21 cellular contexts compared by ENCODE assay signal in genomic region chr9:85416720-85417119, GRCh38.
DNase-seq lines count a peak whose midpoint lies in the region; ATAC-seq and TF ChIP-seq lines count a peak whose summit lies in the region.
"Had no signal": no experiment of that assay in that cellular context is flagged by ENCODE, and none has a peak within 500 bp of the region (broad histone marks: within the 10 kb centered on the region; RNA-seq: fewer than 3 reads in every experiment).

No MANE protein-coding gene starts in this region.

- no peak for TF ChIP-seq CTCF in dorsolateral prefrontal cortex (IDR thresholded peaks at IDR 0.05 in 54 of 56, conservative IDR thresholded peaks at IDR 0.05 in 2 of 56; ENCODE audit: low read depth in 1 of 56, partially characterized antibody in 56 of 56)

- no peak overlapping the region for H3K27ac Mint-ChIP-seq in activated CD4-positive, alpha-beta T cell treated with anti-CD3 and anti-CD28 coated beads for 36 hours
- H3K27ac Mint-ChIP-seq in activated CD4-positive, alpha-beta T cell treated with anti-CD3 and anti-CD28 coated beads, Interleukin-2, amount 10 ng/mL, durations not matched to agents 7 days and 5 days = no peak overlapping the region
- H3K27ac Mint-ChIP-seq: CD14-positive monocyte; CD4-positive, alpha-beta memory T cell; HFFc6 had no signal

- H3K4me3 Mint-ChIP-seq in activated CD4-positive, alpha-beta T cell treated with anti-CD3 and anti-CD28 coated beads for 36 hours = no peak overlapping the region
- H3K4me3 Mint-ChIP-seq in activated CD4-positive, alpha-beta T cell treated with anti-CD3 and anti-CD28 coated beads, Interleukin-2, amount 10 ng/mL, durations not matched to agents 7 days and 5 days = no peak overlapping the region
- H3K4me3 Mint-ChIP-seq: CD14-positive monocyte; CD4-positive, alpha-beta memory T cell; HFFc6 had no signal

- peaks cover 4% of the 10 kb centered on the region for H3K4me1 Mint-ChIP-seq in activated CD4-positive, alpha-beta T cell treated with anti-CD3 and anti-CD28 coated beads for 36 hours
- H3K4me1 Mint-ChIP-seq in activated CD4-positive, alpha-beta T cell treated with anti-CD3 and anti-CD28 coated beads, Interleukin-2, amount 10 ng/mL, durations not matched to agents 7 days and 5 days = peaks cover 9% of the 10 kb centered on the region
- H3K4me1 Mint-ChIP-seq: CD14-positive monocyte; CD4-positive, alpha-beta memory T cell had no signal

- no peaks in the 10 kb centered on the region for H3K9me3 Mint-ChIP-seq in activated CD4-positive, alpha-beta T cell treated with anti-CD3 and anti-CD28 coated beads for 36 hours (ENCODE audit: low read depth)
- no peaks in the 10 kb centered on the region for H3K9me3 Mint-ChIP-seq in activated CD4-positive, alpha-beta T cell treated with anti-CD3 and anti-CD28 coated beads, Interleukin-2, amount 10 ng/mL, durations not matched to agents 7 days and 5 days
- H3K9me3 Mint-ChIP-seq: CD4-positive, alpha-beta memory T cell had no signal

- ATAC-seq in activated CD4-positive, alpha-beta T cell treated with anti-CD3 and anti-CD28 coated beads for 36 hours = peak; percentile 30
- ATAC-seq in left lobe of liver = no peak
- ATAC-seq: GM12878, HCT116 had no signal

- H3K27me3 ChIP-seq in dorsolateral prefrontal cortex = no peaks in the 10 kb centered on the region
- H3K27me3 ChIP-seq: BLaER1 had no signal

- H3K4me3 ChIP-seq in dorsolateral prefrontal cortex = no peak overlapping the region
- H3K4me3 ChIP-seq: BLaER1, GM12878 had no signal

- no peaks in the 10 kb centered on the region for H3K36me3 Mint-ChIP-seq in activated CD4-positive, alpha-beta T cell treated with anti-CD3 and anti-CD28 coated beads for 36 hours (ENCODE audit: low read depth)
- no peaks in the 10 kb centered on the region for H3K36me3 Mint-ChIP-seq in activated CD4-positive, alpha-beta T cell treated with anti-CD3 and anti-CD28 coated beads, Interleukin-2, amount 10 ng/mL, durations not matched to agents 7 days and 5 days (ENCODE audit: low read depth)
- H3K36me3 Mint-ChIP-seq: CD14-positive monocyte; CD4-positive, alpha-beta memory T cell had no signal

- peak overlapping the region in 38 of 59 donors; percentile 18 to 87 (median 68) for H3K27ac ChIP-seq in dorsolateral prefrontal cortex
- H3K27ac ChIP-seq: 22Rv1, BLaER1, HL-60 had no signal

- intact Hi-C loops in activated CD4-positive, alpha-beta T cell treated with anti-CD3 and anti-CD28 coated beads for 36 hours (cut with DNase I, micrococcal nuclease) = no loop called here
- intact Hi-C loops in dorsolateral prefrontal cortex (cut with DNase I) = loop anchor here in 1 of 2 donors (10.0 kb wide), 1 partner anchor 1022 kb away; no protein-coding TSS in a partner anchor

- DNase-seq in activated CD4-positive, alpha-beta T cell treated with anti-CD3 and anti-CD28 coated beads for 36 hours = no peak
- DNase-seq in activated CD4-positive, alpha-beta T cell treated with anti-CD3 and anti-CD28 coated beads, Interleukin-2, amount 10 ng/mL, durations not matched to agents 7 days and 5 days = no peak
- DNase-seq in dorsolateral prefrontal cortex (no peak), kidney tubule cell (ENCODE audit: low spot score) (peak; percentile 69), left lobe of liver (ENCODE audit: low spot score) (no peak), NAMALWA (ENCODE audit: low spot score) (no peak)
- DNase-seq in stimulated activated naive CD4-positive, alpha-beta T cell (lab: John Stamatoyannopoulos, UW) = no peak
- DNase-seq: CD4-positive, alpha-beta memory T cell; DMS 273 treated with DMSO at 0.1 percent for 48 hours; DMS53; DND-41; EL; GOT3; H7; HFFc6 had no signal

- CTCF ChIA-PET in activated CD4-positive, alpha-beta T cell treated with anti-CD3 and anti-CD28 coated beads for 36 hours (lab: Charles Lee) = interaction anchor here (0.9 to 1.2 kb wide), 2 partner anchors 9 to 1292 kb away, joined by 3 read pairs; no protein-coding TSS in a partner anchor
- CTCF ChIA-PET in activated CD4-positive, alpha-beta T cell treated with anti-CD3 and anti-CD28 coated beads, Interleukin-2, amount 10 ng/mL, durations not matched to agents 7 days and 5 days (lab: Charles Lee) = no interaction called here

- H3K27me3 Mint-ChIP-seq in activated CD4-positive, alpha-beta T cell treated with anti-CD3 and anti-CD28 coated beads for 36 hours = peaks cover 3% of the 10 kb centered on the region
- H3K27me3 Mint-ChIP-seq in activated CD4-positive, alpha-beta T cell treated with anti-CD3 and anti-CD28 coated beads, Interleukin-2, amount 10 ng/mL, durations not matched to agents 7 days and 5 days = no peaks in the 10 kb centered on the region

- POLR2A ChIA-PET in activated CD4-positive, alpha-beta T cell treated with anti-CD3 and anti-CD28 coated beads for 36 hours (lab: Charles Lee) = no interaction called here
- POLR2A ChIA-PET in activated CD4-positive, alpha-beta T cell treated with anti-CD3 and anti-CD28 coated beads, Interleukin-2, amount 10 ng/mL, durations not matched to agents 7 days and 5 days (lab: Charles Lee) = no interaction called here
